In the genomic region with DNA sequence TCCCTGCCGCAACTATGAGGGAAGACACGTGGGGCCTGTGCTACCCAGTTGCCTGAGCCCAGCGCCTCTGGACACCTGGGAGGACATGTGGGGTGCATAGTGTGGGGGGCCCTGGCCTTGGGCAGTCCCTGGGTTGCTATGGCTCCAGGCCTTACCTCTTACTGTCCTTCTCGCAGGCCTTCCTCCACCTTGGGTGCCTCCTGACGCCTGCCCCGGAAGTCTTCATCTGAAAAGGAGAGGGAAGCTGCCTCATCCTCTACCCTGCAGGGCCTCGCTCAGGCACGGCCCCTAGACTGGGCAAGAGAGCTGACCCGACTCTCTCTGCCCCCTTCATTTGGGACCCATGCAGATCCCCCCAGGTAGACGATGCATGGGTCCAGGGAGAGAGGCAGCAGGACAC, we compare ENCODE assay signal across 3 cellular contexts.
TF ChIP-seq lines count a peak whose summit lies in the region.

No MANE protein-coding gene starts in this region.

TF ChIP-seq in A549, 52 proteins besides CTCF, POLR2A, EP300 and RAD21 (continues in another document):
- TF ChIP-seq REST (IDR thresholded peaks at IDR 0.05) (no peak), FOSL2 (IDR thresholded peaks at IDR 0.05) (no peak), FOSL2 (CRISPR knock-in tag; IDR thresholded peaks at IDR 0.05) (no peak), PBX3 (IDR thresholded peaks at IDR 0.05) (no peak), RNF2 (IDR thresholded peaks at IDR 0.05; ENCODE audit: borderline replicate concordance, low read depth) (no peak), POLR2AphosphoS2 (conservative IDR thresholded peaks at IDR 0.05; ENCODE audit: low read length) (no peak), ZFP36 (IDR thresholded peaks at IDR 0.05; ENCODE audit: borderline replicate concordance, partially characterized antibody) (no peak), CEBPB (IDR thresholded peaks at IDR 0.05) (no peak), HES2 (IDR thresholded peaks at IDR 0.05) (no peak), MAZ (IDR thresholded peaks at IDR 0.05; ENCODE audit: borderline replicate concordance, low read depth, low read length) (no peak), TFCP2L1 (CRISPR knock-in tag; IDR thresholded peaks at IDR 0.05) (no peak), EHMT2 (IDR thresholded peaks at IDR 0.05; ENCODE audit: low read depth) (no peak), PHF8 (IDR thresholded peaks at IDR 0.05; ENCODE audit: borderline replicate concordance, low read depth) (no peak), E2F6 (IDR thresholded peaks at IDR 0.05; ENCODE audit: borderline replicate concordance, low read depth) (no peak), NPAS2 (CRISPR knock-in tag; IDR thresholded peaks at IDR 0.05; ENCODE audit: borderline replicate concordance) (no peak), HDAC2 (IDR thresholded peaks at IDR 0.05) (no peak), CHD4 (IDR thresholded peaks at IDR 0.05; ENCODE audit: borderline replicate concordance) (no peak), HOXB5 (CRISPR knock-in tag; IDR thresholded peaks at IDR 0.05) (no peak)

TF ChIP-seq in IMR-90, 13 proteins besides CTCF, POLR2A, EP300 and RAD21:
- TF ChIP-seq FOS (IDR thresholded peaks at IDR 0.05; ENCODE audit: low read depth, low read length) (no peak), BHLHE40 (IDR thresholded peaks at IDR 0.05; ENCODE audit: low read depth, low read length) (no peak), MAZ (IDR thresholded peaks at IDR 0.05; ENCODE audit: borderline replicate concordance, low read depth, low read length) (no peak), RFX5 (IDR thresholded peaks at IDR 0.05; ENCODE audit: low read depth, low read length) (no peak), USF2 (IDR thresholded peaks at IDR 0.05; ENCODE audit: low read depth, low read length) (no peak), SMC3 (IDR thresholded peaks at IDR 0.05; ENCODE audit: low read depth, low read length) (no peak), CEBPB (IDR thresholded peaks at IDR 0.05; ENCODE audit: low read depth, low read length) (no peak), RCOR1 (IDR thresholded peaks at IDR 0.05; ENCODE audit: insufficient replicate concordance, low read length) (no peak), CHD1 (IDR thresholded peaks at IDR 0.05; ENCODE audit: low read depth, low read length) (no peak), MAFK (IDR thresholded peaks at IDR 0.05; ENCODE audit: low read depth, low read length) (no peak), MXI1 (IDR thresholded peaks at IDR 0.05; ENCODE audit: borderline replicate concordance, low read depth, low read length) (no peak)
- TF ChIP-seq, protein P1, sequence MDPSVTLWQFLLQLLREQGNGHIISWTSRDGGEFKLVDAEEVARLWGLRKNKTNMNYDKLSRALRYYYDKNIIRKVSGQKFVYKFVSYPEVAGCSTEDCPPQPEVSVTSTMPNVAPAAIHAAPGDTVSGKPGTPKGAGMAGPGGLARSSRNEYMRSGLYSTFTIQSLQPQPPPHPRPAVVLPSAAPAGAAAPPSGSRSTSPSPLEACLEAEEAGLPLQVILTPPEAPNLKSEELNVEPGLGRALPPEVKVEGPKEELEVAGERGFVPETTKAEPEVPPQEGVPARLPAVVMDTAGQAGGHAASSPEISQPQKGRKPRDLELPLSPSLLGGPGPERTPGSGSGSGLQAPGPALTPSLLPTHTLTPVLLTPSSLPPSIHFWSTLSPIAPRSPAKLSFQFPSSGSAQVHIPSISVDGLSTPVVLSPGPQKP (IDR thresholded peaks at IDR 0.05; ENCODE audit: borderline replicate concordance, low read depth, low read length): no peak

TF ChIP-seq in H1, 55 proteins besides CTCF, POLR2A, EP300 and RAD21:
- no peak for TF ChIP-seq BCL11A (IDR thresholded peaks at IDR 0.05; ENCODE audit: low read depth in 2 of 2, low read length in 2 of 2)
- no peak for TF ChIP-seq TCF12 (IDR thresholded peaks at IDR 0.05; ENCODE audit: low read depth, low read length)
- TF ChIP-seq JUN (IDR thresholded peaks at IDR 0.05; ENCODE audit: low read depth, low read length): no peak
- TF ChIP-seq EGR1 (IDR thresholded peaks at IDR 0.05; ENCODE audit: borderline replicate concordance, low read depth, low read length): no peak
- no peak for TF ChIP-seq EZH2 (IDR thresholded peaks at IDR 0.05; ENCODE audit: low read depth, low read length, severe bottlenecking)
- TF ChIP-seq GABPA (IDR thresholded peaks at IDR 0.05; ENCODE audit: borderline replicate concordance, insufficient read depth, low read length): no peak
- TF ChIP-seq BACH1 (IDR thresholded peaks at IDR 0.05; ENCODE audit: low read length): no peak
- TF ChIP-seq TEAD4 (IDR thresholded peaks at IDR 0.05; ENCODE audit: low read depth, low read length): no peak
- no peak for TF ChIP-seq KDM5A (IDR thresholded peaks at IDR 0.05; ENCODE audit: low read length)
- TF ChIP-seq CREB1 (IDR thresholded peaks at IDR 0.05): no peak
- no peak for TF ChIP-seq SP2 (IDR thresholded peaks at IDR 0.05; ENCODE audit: low read length)
- TF ChIP-seq GTF2F1 (IDR thresholded peaks at IDR 0.05; ENCODE audit: borderline replicate concordance, low read depth, low read length): no peak
- no peak for TF ChIP-seq RBBP5 (IDR thresholded peaks at IDR 0.05; ENCODE audit: borderline replicate concordance, low read depth, low read length)
- TF ChIP-seq, protein P2, sequence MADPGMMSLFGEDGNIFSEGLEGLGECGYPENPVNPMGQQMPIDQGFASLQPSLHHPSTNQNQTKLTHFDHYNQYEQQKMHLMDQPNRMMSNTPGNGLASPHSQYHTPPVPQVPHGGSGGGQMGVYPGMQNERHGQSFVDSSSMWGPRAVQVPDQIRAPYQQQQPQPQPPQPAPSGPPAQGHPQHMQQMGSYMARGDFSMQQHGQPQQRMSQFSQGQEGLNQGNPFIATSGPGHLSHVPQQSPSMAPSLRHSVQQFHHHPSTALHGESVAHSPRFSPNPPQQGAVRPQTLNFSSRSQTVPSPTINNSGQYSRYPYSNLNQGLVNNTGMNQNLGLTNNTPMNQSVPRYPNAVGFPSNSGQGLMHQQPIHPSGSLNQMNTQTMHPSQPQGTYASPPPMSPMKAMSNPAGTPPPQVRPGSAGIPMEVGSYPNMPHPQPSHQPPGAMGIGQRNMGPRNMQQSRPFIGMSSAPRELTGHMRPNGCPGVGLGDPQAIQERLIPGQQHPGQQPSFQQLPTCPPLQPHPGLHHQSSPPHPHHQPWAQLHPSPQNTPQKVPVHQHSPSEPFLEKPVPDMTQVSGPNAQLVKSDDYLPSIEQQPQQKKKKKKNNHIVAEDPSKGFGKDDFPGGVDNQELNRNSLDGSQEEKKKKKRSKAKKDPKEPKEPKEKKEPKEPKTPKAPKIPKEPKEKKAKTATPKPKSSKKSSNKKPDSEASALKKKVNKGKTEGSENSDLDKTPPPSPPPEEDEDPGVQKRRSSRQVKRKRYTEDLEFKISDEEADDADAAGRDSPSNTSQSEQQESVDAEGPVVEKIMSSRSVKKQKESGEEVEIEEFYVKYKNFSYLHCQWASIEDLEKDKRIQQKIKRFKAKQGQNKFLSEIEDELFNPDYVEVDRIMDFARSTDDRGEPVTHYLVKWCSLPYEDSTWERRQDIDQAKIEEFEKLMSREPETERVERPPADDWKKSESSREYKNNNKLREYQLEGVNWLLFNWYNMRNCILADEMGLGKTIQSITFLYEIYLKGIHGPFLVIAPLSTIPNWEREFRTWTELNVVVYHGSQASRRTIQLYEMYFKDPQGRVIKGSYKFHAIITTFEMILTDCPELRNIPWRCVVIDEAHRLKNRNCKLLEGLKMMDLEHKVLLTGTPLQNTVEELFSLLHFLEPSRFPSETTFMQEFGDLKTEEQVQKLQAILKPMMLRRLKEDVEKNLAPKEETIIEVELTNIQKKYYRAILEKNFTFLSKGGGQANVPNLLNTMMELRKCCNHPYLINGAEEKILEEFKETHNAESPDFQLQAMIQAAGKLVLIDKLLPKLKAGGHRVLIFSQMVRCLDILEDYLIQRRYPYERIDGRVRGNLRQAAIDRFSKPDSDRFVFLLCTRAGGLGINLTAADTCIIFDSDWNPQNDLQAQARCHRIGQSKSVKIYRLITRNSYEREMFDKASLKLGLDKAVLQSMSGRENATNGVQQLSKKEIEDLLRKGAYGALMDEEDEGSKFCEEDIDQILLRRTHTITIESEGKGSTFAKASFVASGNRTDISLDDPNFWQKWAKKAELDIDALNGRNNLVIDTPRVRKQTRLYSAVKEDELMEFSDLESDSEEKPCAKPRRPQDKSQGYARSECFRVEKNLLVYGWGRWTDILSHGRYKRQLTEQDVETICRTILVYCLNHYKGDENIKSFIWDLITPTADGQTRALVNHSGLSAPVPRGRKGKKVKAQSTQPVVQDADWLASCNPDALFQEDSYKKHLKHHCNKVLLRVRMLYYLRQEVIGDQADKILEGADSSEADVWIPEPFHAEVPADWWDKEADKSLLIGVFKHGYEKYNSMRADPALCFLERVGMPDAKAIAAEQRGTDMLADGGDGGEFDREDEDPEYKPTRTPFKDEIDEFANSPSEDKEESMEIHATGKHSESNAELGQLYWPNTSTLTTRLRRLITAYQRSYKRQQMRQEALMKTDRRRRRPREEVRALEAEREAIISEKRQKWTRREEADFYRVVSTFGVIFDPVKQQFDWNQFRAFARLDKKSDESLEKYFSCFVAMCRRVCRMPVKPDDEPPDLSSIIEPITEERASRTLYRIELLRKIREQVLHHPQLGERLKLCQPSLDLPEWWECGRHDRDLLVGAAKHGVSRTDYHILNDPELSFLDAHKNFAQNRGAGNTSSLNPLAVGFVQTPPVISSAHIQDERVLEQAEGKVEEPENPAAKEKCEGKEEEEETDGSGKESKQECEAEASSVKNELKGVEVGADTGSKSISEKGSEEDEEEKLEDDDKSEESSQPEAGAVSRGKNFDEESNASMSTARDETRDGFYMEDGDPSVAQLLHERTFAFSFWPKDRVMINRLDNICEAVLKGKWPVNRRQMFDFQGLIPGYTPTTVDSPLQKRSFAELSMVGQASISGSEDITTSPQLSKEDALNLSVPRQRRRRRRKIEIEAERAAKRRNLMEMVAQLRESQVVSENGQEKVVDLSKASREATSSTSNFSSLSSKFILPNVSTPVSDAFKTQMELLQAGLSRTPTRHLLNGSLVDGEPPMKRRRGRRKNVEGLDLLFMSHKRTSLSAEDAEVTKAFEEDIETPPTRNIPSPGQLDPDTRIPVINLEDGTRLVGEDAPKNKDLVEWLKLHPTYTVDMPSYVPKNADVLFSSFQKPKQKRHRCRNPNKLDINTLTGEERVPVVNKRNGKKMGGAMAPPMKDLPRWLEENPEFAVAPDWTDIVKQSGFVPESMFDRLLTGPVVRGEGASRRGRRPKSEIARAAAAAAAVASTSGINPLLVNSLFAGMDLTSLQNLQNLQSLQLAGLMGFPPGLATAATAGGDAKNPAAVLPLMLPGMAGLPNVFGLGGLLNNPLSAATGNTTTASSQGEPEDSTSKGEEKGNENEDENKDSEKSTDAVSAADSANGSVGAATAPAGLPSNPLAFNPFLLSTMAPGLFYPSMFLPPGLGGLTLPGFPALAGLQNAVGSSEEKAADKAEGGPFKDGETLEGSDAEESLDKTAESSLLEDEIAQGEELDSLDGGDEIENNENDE (IDR thresholded peaks at IDR 0.05; ENCODE audit: insufficient replicate concordance, low read length): no peak
- no peak for TF ChIP-seq KDM4A (IDR thresholded peaks at IDR 0.05; ENCODE audit: low read depth, low read length, severe bottlenecking)
TF ChIP-seq in H1: peak in this region for 0.
